26 cellular contexts compared by ENCODE assay signal in the genomic region with DNA sequence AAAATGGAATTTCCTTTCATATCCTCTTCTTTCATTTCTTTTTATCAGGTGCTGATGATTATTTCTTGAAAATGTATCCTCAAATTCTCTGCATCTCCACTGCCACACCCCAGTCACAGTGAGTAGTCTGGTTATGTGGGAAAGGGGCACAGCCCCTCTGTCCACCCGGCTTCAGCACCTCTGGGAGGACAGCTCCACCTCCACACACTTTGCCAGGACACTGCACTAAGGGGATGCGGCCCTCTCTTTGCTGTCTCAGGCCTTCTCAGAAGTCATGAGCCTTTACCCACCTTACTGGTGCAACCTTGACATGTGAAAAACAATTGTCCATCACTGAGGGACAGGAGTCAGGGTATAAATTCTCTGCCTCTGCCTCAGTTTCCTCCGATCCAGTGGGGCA.
"Had no signal": no experiment of that assay in that cellular context is flagged by ENCODE, and none has a peak within 500 bp of the region (broad histone marks: within the 10 kb centered on the region; RNA-seq: fewer than 3 reads in every experiment).

No MANE protein-coding gene starts in this region.

- H3K9me3 ChIP-seq: ascending aorta, body of pancreas, Peyer's patch had no signal

- H3K27ac Mint-ChIP-seq: activated B cell treated with CpG ODN at 0.5 μM for 24 hours; activated CD4-positive, alpha-beta T cell treated with anti-CD3 and anti-CD28 coated beads, Interleukin-2, amount 10 ng/mL, durations not matched to agents 24 days and 14 days; activated CD8-positive, alpha-beta memory T cell treated with anti-CD3 and anti-CD28 coated beads, Interleukin-2, amount 10 ng/mL, durations not matched to agents 7 days and 5 days; activated naive CD4-positive, alpha-beta T cell treated with anti-CD3 and anti-CD28 coated beads, Interleukin-2, amount 50 U/mL, for 24 hours; activated naive CD8-positive, alpha-beta T cell treated with anti-CD3 and anti-CD28 coated beads, Interleukin-2, amount 50 U/mL, for 24 hours; activated T-cell treated with anti-CD3 and anti-CD28 coated beads, Interleukin-2, amount 50 U/mL, for 24 hours; activated T-helper 1 cell treated with anti-CD3 and anti-CD28 coated beads, Interleukin-12 subunit alpha, Interleukin-12 subunit beta, Interleukin-2, Interleukin-4 antibody, amounts not matched to agents 30 ng/mL and 10 ng/mL and 1 ng/mL, durations not matched to agents 14 hours and 24 hours and 36 hours; T-helper 1 cell treated with Interleukin-12 subunit alpha and Interleukin-12 subunit beta and Interleukin-4 antibody, amounts not matched to agents 30 μg/mL and 1 μg/mL, for 36 hours had no signal

- H3K4me1 Mint-ChIP-seq: activated B cell treated with CpG ODN at 0.5 μM for 24 hours; activated CD4-positive, alpha-beta T cell treated with anti-CD3 and anti-CD28 coated beads, Interleukin-2, amount 10 ng/mL, durations not matched to agents 24 days and 14 days; activated CD8-positive, alpha-beta memory T cell treated with anti-CD3 and anti-CD28 coated beads, Interleukin-2, amount 10 ng/mL, durations not matched to agents 7 days and 5 days; activated naive CD4-positive, alpha-beta T cell treated with anti-CD3 and anti-CD28 coated beads, Interleukin-2, amount 50 U/mL, for 24 hours; activated naive CD8-positive, alpha-beta T cell treated with anti-CD3 and anti-CD28 coated beads, Interleukin-2, amount 50 U/mL, for 24 hours had no signal

- DNase-seq: activated B cell treated with CpG ODN at 0.5 μM for 24 hours; activated CD4-positive, alpha-beta T cell treated with anti-CD3 and anti-CD28 coated beads for 1 hour; activated CD4-positive, alpha-beta T cell treated with anti-CD3 and anti-CD28 coated beads, Interleukin-2, amount 10 ng/mL, durations not matched to agents 24 days and 14 days; activated CD4-positive, alpha-beta T cell treated with anti-CD3 and anti-CD28 coated beads, Interleukin-2, amount 50 U/mL, for 48 hours; activated CD8-positive, alpha-beta memory T cell treated with anti-CD3 and anti-CD28 coated beads, Interleukin-2, amount 10 ng/mL, durations not matched to agents 7 days and 5 days; activated effector memory CD4-positive, alpha-beta T cell treated with Interleukin-2 at 50 U/mL for 16 hours; activated naive CD4-positive, alpha-beta T cell; activated naive CD8-positive, alpha-beta T cell treated with anti-CD3 and anti-CD28 coated beads, Interleukin-2, amount 50 U/mL, for 24 hours; activated T-cell treated with anti-CD3 and anti-CD28 coated beads, Interleukin-2, amount 50 U/mL, for 24 hours; amniotic stem cell; body of pancreas; central memory CD4-positive, alpha-beta T cell; NCI-H1092; NCI-H1417; NCI-H1694; NCI-H2029 treated with DMSO at 0.1 percent for 48 hours; NCI-H345; NCI-H510A; NCI-H526 treated with DMSO at 0.1 percent for 48 hours; NCI-H82; Peyer's patch; SHP77 had no signal

- H3K36me3 Mint-ChIP-seq: activated CD8-positive, alpha-beta memory T cell treated with anti-CD3 and anti-CD28 coated beads, Interleukin-2, amount 10 ng/mL, durations not matched to agents 7 days and 5 days; activated naive CD4-positive, alpha-beta T cell treated with anti-CD3 and anti-CD28 coated beads, Interleukin-2, amount 50 U/mL, for 24 hours had no signal

- H3K27ac ChIP-seq: ascending aorta, body of pancreas, Peyer's patch had no signal

- H3K4me3 ChIP-seq: ascending aorta, body of pancreas, Peyer's patch had no signal

- H3K27me3 ChIP-seq: ascending aorta, body of pancreas, Peyer's patch had no signal

- H3K4me3 Mint-ChIP-seq: activated B cell treated with CpG ODN at 0.5 μM for 24 hours; activated CD4-positive, alpha-beta T cell treated with anti-CD3 and anti-CD28 coated beads, Interleukin-2, amount 10 ng/mL, durations not matched to agents 24 days and 14 days; activated CD8-positive, alpha-beta memory T cell treated with anti-CD3 and anti-CD28 coated beads, Interleukin-2, amount 10 ng/mL, durations not matched to agents 7 days and 5 days; activated naive CD4-positive, alpha-beta T cell treated with anti-CD3 and anti-CD28 coated beads, Interleukin-2, amount 50 U/mL, for 24 hours; activated naive CD8-positive, alpha-beta T cell treated with anti-CD3 and anti-CD28 coated beads, Interleukin-2, amount 50 U/mL, for 24 hours; activated T-cell treated with anti-CD3 and anti-CD28 coated beads, Interleukin-2, amount 50 U/mL, for 24 hours; activated T-helper 1 cell treated with anti-CD3 and anti-CD28 coated beads, Interleukin-12 subunit alpha, Interleukin-12 subunit beta, Interleukin-2, Interleukin-4 antibody, amounts not matched to agents 30 ng/mL and 10 ng/mL and 1 ng/mL, durations not matched to agents 14 hours and 24 hours and 36 hours; T-helper 1 cell treated with Interleukin-12 subunit alpha and Interleukin-12 subunit beta and Interleukin-4 antibody, amounts not matched to agents 30 μg/mL and 1 μg/mL, for 36 hours had no signal

- H3K27me3 Mint-ChIP-seq: activated B cell treated with CpG ODN at 0.5 μM for 24 hours; activated CD4-positive, alpha-beta T cell treated with anti-CD3 and anti-CD28 coated beads, Interleukin-2, amount 10 ng/mL, durations not matched to agents 24 days and 14 days; activated CD8-positive, alpha-beta memory T cell treated with anti-CD3 and anti-CD28 coated beads, Interleukin-2, amount 10 ng/mL, durations not matched to agents 7 days and 5 days; activated naive CD4-positive, alpha-beta T cell treated with anti-CD3 and anti-CD28 coated beads, Interleukin-2, amount 50 U/mL, for 24 hours; activated naive CD8-positive, alpha-beta T cell treated with anti-CD3 and anti-CD28 coated beads, Interleukin-2, amount 50 U/mL, for 24 hours; activated T-cell treated with anti-CD3 and anti-CD28 coated beads, Interleukin-2, amount 50 U/mL, for 24 hours had no signal

- ATAC-seq: activated CD8-positive, alpha-beta memory T cell treated with anti-CD3 and anti-CD28 coated beads, Interleukin-2, amount 10 ng/mL, durations not matched to agents 7 days and 5 days; activated naive CD8-positive, alpha-beta T cell treated with anti-CD3 and anti-CD28 coated beads, Interleukin-2, amount 50 U/mL, for 24 hours; body of pancreas had no signal

- H3K4me1 ChIP-seq: ascending aorta, body of pancreas, Peyer's patch had no signal

- H3K36me3 ChIP-seq: ascending aorta, Peyer's patch had no signal
